Comparison of ENCODE assay signal across 8 cellular contexts in the genomic region with DNA sequence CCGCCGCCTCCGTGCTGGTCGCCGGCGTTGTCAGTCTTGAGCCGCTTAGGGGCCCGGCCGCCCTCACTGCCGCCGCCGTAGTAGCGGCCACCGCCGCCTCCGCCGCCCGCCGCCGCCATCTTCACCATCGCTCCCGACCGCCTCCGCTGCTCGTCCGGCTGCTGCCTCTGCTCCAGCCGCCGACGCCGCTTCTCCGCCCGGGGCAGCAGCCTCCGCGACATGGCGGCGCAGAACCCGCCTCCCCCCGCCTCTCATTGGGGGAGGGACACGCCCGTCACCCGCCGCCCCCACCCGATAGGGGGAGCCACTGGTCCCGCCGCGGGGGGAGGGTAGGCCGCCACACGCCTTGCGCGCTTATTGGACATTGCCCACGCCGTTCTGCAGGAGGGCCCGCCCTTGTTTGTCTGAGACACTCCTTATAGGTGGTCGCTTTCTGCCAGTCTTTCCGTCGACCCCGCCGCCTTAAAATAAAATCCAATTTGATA. TPM values are rescaled to one million over a fixed set of nuclear protein-coding genes. Genes with fewer than 3 reads are reported as not detected.
DNase-seq lines count a peak whose midpoint lies in the region; ATAC-seq, FAIRE-seq and TF ChIP-seq lines count a peak whose summit lies in the region.

Gene HNRNPL, minus strand, starts transcription at position 241 of the 485 bp plus-strand sequence. Its CDS starts 20 bp downstream, at position 221.

- H3K9me3 ChIP-seq in A549, result no peaks in the 10 kb centered on the region
- no peaks in the 10 kb centered on the region for H3K9me3 ChIP-seq in stomach smooth muscle (ENCODE audit: control insufficient read depth in 2 of 2, low read length in 2 of 2)

- H3K27me3 Mint-ChIP-seq in activated CD4-positive, alpha-beta T cell treated with anti-CD3 and anti-CD28 coated beads, Interleukin-2, amount 10 ng/mL, durations not matched to agents 7 days and 5 days, result no peaks in the 10 kb centered on the region

- peak; percentile 60 to 77 for ATAC-seq in A549
- peak; percentile 58 for ATAC-seq in HG03439 (IDR thresholded peaks at IDR 0.05; ENCODE audit: unreplicated experiment)

- TF ChIP-seq EP300 in A549 (IDR thresholded peaks at IDR 0.05), result no peak

- H3K4me1 ChIP-seq in A549 (peaks cover 44% of the 10 kb centered on the region), stomach smooth muscle (ENCODE audit: control insufficient read depth, insufficient read depth, low read length) (peaks cover 52% of the 10 kb centered on the region)

- DNase-seq in A549 (ENCODE audit: low read depth in 1 of 2, low spot score in 1 of 2) (no peak), GM19238 (ENCODE audit: insufficient read length, low spot score) (peak; percentile 95), mucosa of gallbladder (ENCODE audit: low spot score) (no peak), NCI-H128 (lab: John Stamatoyannopoulos, UW; ENCODE audit: unreplicated experiment) (no peak)
- DNase-seq in activated CD4-positive, alpha-beta T cell treated with anti-CD3 and anti-CD28 coated beads, Interleukin-2, amount 10 ng/mL, durations not matched to agents 7 days and 5 days, result peak; percentile 99
- peak; percentile 100 for DNase-seq in effector CD8-positive, alpha-beta T cell (lab: John Stamatoyannopoulos, UW)

- H3K4me3 ChIP-seq in A549 (peak within 1 kb of the TSS; percentile 69), stomach smooth muscle (ENCODE audit: low read length in 2 of 2) (peak within 1 kb of the TSS; percentile 74 to 90)

- H3K36me3 Mint-ChIP-seq in activated CD4-positive, alpha-beta T cell treated with anti-CD3 and anti-CD28 coated beads, Interleukin-2, amount 10 ng/mL, durations not matched to agents 7 days and 5 days (ENCODE audit: low read depth), result peaks cover 40% of the 10 kb centered on the region

- H3K27me3 ChIP-seq in stomach smooth muscle (ENCODE audit: control insufficient read depth in 1 of 2, insufficient read depth in 2 of 2, low read length in 2 of 2), result no peaks in the 10 kb centered on the region

- TF ChIP-seq RAD21 in A549 (conservative IDR thresholded peaks at IDR 0.05 in 1 of 2, IDR thresholded peaks at IDR 0.05 in 1 of 2), result peak in 1 of 2 experiments; percentile 36; a peak in 2 of 5 replicates

- POLR2A ChIA-PET in A549 (lab: Yijun Ruan, JAX), result interaction anchor here (0.7 to 2.8 kb wide), 23 partner anchors 9 to 462 kb away, joined by 3 to 62 read pairs (median 5); partner anchors contain the start of genes ACTN4, ECH1, EIF3K and GGN
- POLR2A ChIA-PET in activated CD4-positive, alpha-beta T cell treated with anti-CD3 and anti-CD28 coated beads, Interleukin-2, amount 10 ng/mL, durations not matched to agents 7 days and 5 days (lab: Charles Lee), result interaction anchor here (1.0 to 1.2 kb wide), 4 partner anchors 7 to 202 kb away, joined by 3 to 5 read pairs (median 4); partner anchors contain the start of genes ACTN4 and ECH1

- CTCF ChIA-PET in A549 (lab: Yijun Ruan, JAX), result interaction anchor here (0.6 to 4.3 kb wide), 16 partner anchors 9 to 615 kb away, joined by 3 to 21 read pairs (median 4); partner anchors contain the start of genes ECH1, MRPS12 and SARS2
- CTCF ChIA-PET in activated CD4-positive, alpha-beta T cell treated with anti-CD3 and anti-CD28 coated beads, Interleukin-2, amount 10 ng/mL, durations not matched to agents 7 days and 5 days (lab: Charles Lee), result interaction anchor here (1.0 to 2.2 kb wide), 5 partner anchors 9 to 81 kb away, joined by 3 to 6 read pairs (median 4); partner anchors contain the start of genes MRPS12 and SARS2

- peak; percentile 90 for TF ChIP-seq POLR2A in A549 (IDR thresholded peaks at IDR 0.05; ENCODE audit: low read length)

- peak; percentile 40; the same call in 2 of the 3 replicates for TF ChIP-seq CTCF in A549 (IDR thresholded peaks at IDR 0.05)

- peak within 1 kb of the TSS; percentile 93 to 96 for H3K27ac ChIP-seq in A549
- H3K27ac ChIP-seq in stomach smooth muscle (ENCODE audit: low read length), result peak within 1 kb of the TSS; percentile 99

- whole genome bisulfite sequencing in A549 (ENCODE audit: missing lambda C conversion rate), result under 1% methylated on average over 33 of the region's 58 CpGs

- H3K27ac Mint-ChIP-seq in activated CD4-positive, alpha-beta T cell treated with anti-CD3 and anti-CD28 coated beads, Interleukin-2, amount 10 ng/mL, durations not matched to agents 7 days and 5 days, result peak within 1 kb of the TSS; percentile 100

- peak within 1 kb of the TSS; percentile 94 for H3K4me3 Mint-ChIP-seq in activated CD4-positive, alpha-beta T cell treated with anti-CD3 and anti-CD28 coated beads, Interleukin-2, amount 10 ng/mL, durations not matched to agents 7 days and 5 days

- H3K9ac ChIP-seq in stomach smooth muscle (ENCODE audit: low read length in 2 of 2), result peak within 1 kb of the TSS; percentile 80 to 85

- H3K36me3 ChIP-seq in stomach smooth muscle (ENCODE audit: control insufficient read depth in 2 of 2, insufficient read depth in 2 of 2, low read length in 2 of 2), result peaks cover 23 to 27% of the 10 kb centered on the region in 2 donors

- peak within 1 kb of the TSS; percentile 85 for H3K4me2 ChIP-seq in A549

- H3K4me1 Mint-ChIP-seq in activated CD4-positive, alpha-beta T cell treated with anti-CD3 and anti-CD28 coated beads, Interleukin-2, amount 10 ng/mL, durations not matched to agents 7 days and 5 days, result peaks cover 53% of the 10 kb centered on the region

- H3K9me3 Mint-ChIP-seq in activated CD4-positive, alpha-beta T cell treated with anti-CD3 and anti-CD28 coated beads, Interleukin-2, amount 10 ng/mL, durations not matched to agents 7 days and 5 days, result no peaks in the 10 kb centered on the region

- no peak for FAIRE-seq in A549 (lab: Jason Lieb, UNC)

TF ChIP-seq in A549, 52 proteins besides CTCF, POLR2A, EP300 and RAD21 (continues in another document):
- no peak for TF ChIP-seq ESRRA (IDR thresholded peaks at IDR 0.05; ENCODE audit: borderline replicate concordance, low read length)
- peak; percentile 91 for TF ChIP-seq PHF8 (IDR thresholded peaks at IDR 0.05; ENCODE audit: borderline replicate concordance, low read depth)
- peak; percentile 47; the same call in 1 of the 2 replicates for TF ChIP-seq REST (IDR thresholded peaks at IDR 0.05)
- TF ChIP-seq GATA3 (IDR thresholded peaks at IDR 0.05; ENCODE audit: borderline replicate concordance), result no peak; the same call in 1 of the 2 replicates
- TF ChIP-seq TP53 (CRISPR knock-in tag; IDR thresholded peaks at IDR 0.05), result peak; percentile 96; the same call in 1 of the 2 replicates
- TF ChIP-seq, protein P1, sequence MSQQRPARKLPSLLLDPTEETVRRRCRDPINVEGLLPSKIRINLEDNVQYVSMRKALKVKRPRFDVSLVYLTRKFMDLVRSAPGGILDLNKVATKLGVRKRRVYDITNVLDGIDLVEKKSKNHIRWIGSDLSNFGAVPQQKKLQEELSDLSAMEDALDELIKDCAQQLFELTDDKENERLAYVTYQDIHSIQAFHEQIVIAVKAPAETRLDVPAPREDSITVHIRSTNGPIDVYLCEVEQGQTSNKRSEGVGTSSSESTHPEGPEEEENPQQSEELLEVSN (IDR thresholded peaks at IDR 0.05; ENCODE audit: borderline replicate concordance, low read depth), result no peak; the same call in 1 of the 2 replicates
- no peak for TF ChIP-seq ELK1 (IDR thresholded peaks at IDR 0.05; ENCODE audit: low read depth, low read length)
- TF ChIP-seq CHD2 (IDR thresholded peaks at IDR 0.05; ENCODE audit: low read length, partially characterized antibody), result peak; percentile 87
- TF ChIP-seq RFX5 (IDR thresholded peaks at IDR 0.05), result no peak; the same call in 1 of the 2 replicates
- TF ChIP-seq FOSL2 (IDR thresholded peaks at IDR 0.05), result no peak
- 0 out of 2 replicates have a peak, but pooled peaks have one; percentile 37 for TF ChIP-seq FOSL2 (CRISPR knock-in tag; IDR thresholded peaks at IDR 0.05)
- TF ChIP-seq CBX8 (IDR thresholded peaks at IDR 0.05), result no peak

RNA-seq across cellular contexts. Expression of gene HNRNPL, which starts in this region (rescaled TPM):
- polyA plus RNA-seq in A549 (2011; rRNA removed) (440 and 487 TPM in 2 replicates), A549 (2017; fragmentation: RNase III; extraction: RNeasy Plus Mini Kit Qiagen cat#74134 plus additional on column Dnase treatment) (372 to 383 TPM (median 380 TPM) in 3 replicates)
- 346 and 419 TPM in 2 replicates for polyA plus RNA-seq in A549 (2012; cell fraction: cytosol; rRNA removed)
- polyA plus RNA-seq in A549 (2012; cell fraction: nucleus; rRNA removed), result 557 and 713 TPM in 2 replicates
- polyA minus RNA-seq in A549 (2011; rRNA and poly(A)+ RNA removed), result 477 and 485 TPM in 2 replicates
- total RNA-seq in activated CD4-positive, alpha-beta T cell treated with anti-CD3 and anti-CD28 coated beads, Interleukin-2, amount 10 ng/mL, durations not matched to agents 7 days and 5 days, result 100 to 1,000 TPM; 517 to 535 TPM
- 284 TPM for total RNA-seq in mucosa of gallbladder

Comparison
In these comparisons a context has a peak if more than half of its experiments do, and no peak if none do; other contexts are left out.
1. DNase-seq: peak in GM19238 (single experiment), activated CD4-positive, alpha-beta T cell treated with anti-CD3 and anti-CD28 coated beads, Interleukin-2, amount 10 ng/mL, durations not matched to agents 7 days and 5 days (single experiment) and effector CD8-positive, alpha-beta T cell (single experiment); none in A549 (0 of 2), mucosa of gallbladder (single experiment) and NCI-H128 (single experiment).